Comparison of ENCODE assay signal across 9 cellular contexts in the genomic region with DNA sequence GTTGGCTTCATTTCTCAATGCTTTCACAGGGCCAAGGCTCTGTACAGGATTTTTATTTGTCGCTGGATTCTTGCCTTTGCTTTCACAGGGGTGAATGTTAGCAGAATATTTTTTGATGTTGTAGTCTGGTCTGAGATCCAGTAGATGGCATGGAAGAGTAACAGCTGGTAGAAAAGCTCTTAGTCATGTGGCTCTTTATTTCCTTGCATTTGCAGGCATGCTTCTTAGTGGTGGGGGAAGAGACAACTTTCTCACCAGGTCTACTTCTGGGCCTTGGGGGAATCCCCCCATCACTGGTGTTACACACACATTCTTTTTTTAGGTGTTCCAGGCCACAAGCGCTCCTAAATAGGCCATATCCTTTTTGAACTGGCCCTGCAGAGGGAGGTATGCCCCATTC. TPM values are rescaled to one million over a fixed set of nuclear protein-coding genes. Genes with fewer than 3 reads are reported as not detected.
A peak's percentile ranks its signal among the peaks of the same experiment; 100 is the strongest.
DNase-seq lines count a peak whose midpoint lies in the region; ATAC-seq, FAIRE-seq and TF ChIP-seq lines count a peak whose summit lies in the region.
"Had no signal": no experiment of that assay in that cellular context is flagged by ENCODE, and none has a peak within 500 bp of the region (broad histone marks: within the 10 kb centered on the region; RNA-seq: fewer than 3 reads in every experiment).

No MANE protein-coding gene starts in this region.

- H3K4me3 ChIP-seq in AG10803 (ENCODE audit: low read length) (no peak overlapping the region), IMR-90 (ENCODE audit: insufficient read depth, low read depth, low read length) (no peak overlapping the region), H1 (ENCODE audit: extremely low read depth in 1 of 4, insufficient read depth in 2 of 4, low read depth in 3 of 4, low read length in 4 of 4) (no peak overlapping the region)

- no peaks in the 10 kb centered on the region for H3K23me2 ChIP-seq in H1 (ENCODE audit: low read depth, low read length)

- POLR2A ChIA-PET in IMR-90 (lab: Charles Lee; ENCODE audit: unreplicated experiment) = no interaction called here
- POLR2A ChIA-PET in H1 (lab: Charles Lee; ENCODE audit: partially characterized antibody) = no interaction called here

- no peaks in the 10 kb centered on the region for H3K27me3 ChIP-seq in IMR-90 (ENCODE audit: control insufficient read depth, insufficient read depth, low read length)
- no peaks in the 10 kb centered on the region for H3K27me3 ChIP-seq in H1 (replicated peaks in 1 of 4; ENCODE audit: control insufficient read depth in 3 of 4, extremely low read depth in 1 of 4, insufficient read depth in 3 of 4, low read length in 3 of 4)

- H3K23ac ChIP-seq in IMR-90 (ENCODE audit: low read depth, low read length) = no peak overlapping the region
- H3K23ac ChIP-seq in H1 (ENCODE audit: insufficient read length) = no peak overlapping the region

- H3K18ac ChIP-seq in IMR-90 (ENCODE audit: low read depth, low read length) = no peak overlapping the region
- no peak overlapping the region for H3K18ac ChIP-seq in H1 (ENCODE audit: extremely low read depth, low read length)

- 0 out of 2 replicates have a peak overlapping the region, but pooled peaks have one; percentile 13 for H2BK12ac ChIP-seq in H1 (ENCODE audit: low read depth, low read length)

- H2BK20ac ChIP-seq in IMR-90 (ENCODE audit: low read depth, low read length) = no peak overlapping the region
- H2BK20ac ChIP-seq in H1 (ENCODE audit: low read length) = no peak overlapping the region

- peak; percentile 58 for DNase-seq in AG10803 (ENCODE audit: low read depth)
- DNase-seq in IMR-90 = peak; percentile 20
- no peak for DNase-seq in H1 (ENCODE audit: low read depth in 1 of 2, low spot score in 2 of 2)
- DNase-seq in NCI-H774 (lab: John Stamatoyannopoulos, UW) = no peak
- DNase-seq in middle frontal gyrus (ENCODE audit: extremely low spot score, low spot score) = no peak
- no peak for DNase-seq in stimulated activated CD4-positive, alpha-beta T cell treated with anti-CD3 and anti-CD28 coated beads, Interleukin-15, amount 100 ng/mL, for 24 hours
- DNase-seq in OCI-M2 (lab: John Stamatoyannopoulos, UW; ENCODE audit: unreplicated experiment) = no peak
- DNase-seq: activated naive CD8-positive, alpha-beta T cell treated with anti-CD3 and anti-CD28 coated beads, Interleukin-2, amount 10 ng/mL, durations not matched to agents 7 days and 5 days had no signal

- no peaks in the 10 kb centered on the region for H3K79me1 ChIP-seq in IMR-90 (ENCODE audit: low read depth in 1 of 2, low read length in 2 of 2)
- no peaks in the 10 kb centered on the region for H3K79me1 ChIP-seq in H1 (ENCODE audit: low read depth, low read length)

- H4K5ac ChIP-seq in IMR-90 (ENCODE audit: low read depth, low read length) (no peak overlapping the region), H1 (ENCODE audit: insufficient read length, low read depth, low read length) (no peak overlapping the region)

- H4K20me1 ChIP-seq in IMR-90 (ENCODE audit: insufficient read depth, low read length) (no peaks in the 10 kb centered on the region), H1 (replicated peaks in 1 of 2; ENCODE audit: control insufficient read depth in 1 of 2, insufficient read depth in 2 of 2, low read length in 2 of 2) (no peaks in the 10 kb centered on the region)

- H3K56ac ChIP-seq in IMR-90 (ENCODE audit: extremely low read depth, insufficient read depth, low read length) = no peak overlapping the region
- no peak overlapping the region for H3K56ac ChIP-seq in H1 (replicated peaks; ENCODE audit: insufficient read length, low read depth, low read length)

- TF ChIP-seq EP300 in H1 (IDR thresholded peaks at IDR 0.05; ENCODE audit: borderline replicate concordance in 1 of 2, low read depth in 2 of 2, low read length in 2 of 2) = no peak

- no peaks in the 10 kb centered on the region for H3K9me3 ChIP-seq in IMR-90 (ENCODE audit: control insufficient read depth, insufficient read depth, low read length)
- no peaks in the 10 kb centered on the region for H3K9me3 ChIP-seq in H1 (ENCODE audit: insufficient read depth in 2 of 2, low read depth in 1 of 2, low read length in 1 of 2)

- 63% methylated on average over 1 of the region's 2 CpGs; no CpG with 5 or more reads in 1 of the 2 experiments for WGBS in IMR-90 (ENCODE audit: extremely low coverage in 2 of 2, insufficient read length in 1 of 2), 2 experiments
- WGBS in H1 (ENCODE audit: extremely low coverage in 1 of 2, insufficient coverage in 1 of 2, insufficient read length in 1 of 2, insufficient replicate concordance in 2 of 2, low coverage in 1 of 2, low lambda C conversion rate in 2 of 2, missing lambda C conversion rate in 1 of 2), 2 experiments = 100% methylated on average over 2 of the region's 2 CpGs; no CpG with 5 or more reads in 1 of the 2 experiments

- no peaks in the 10 kb centered on the region for H3K79me2 ChIP-seq in H1 (ENCODE audit: control insufficient read depth in 1 of 2, insufficient read depth in 2 of 2, low read length in 2 of 2)

- dilution Hi-C loops in IMR-90 (cut with HindIII; ENCODE audit: low sequenced_read_pairs, unreplicated experiment) = no loop called here

- FAIRE-seq in H1 (lab: Jason Lieb, UNC) = peak; percentile 13

- H3K14ac ChIP-seq in IMR-90 (replicated peaks; ENCODE audit: low read depth, low read length) (no peak overlapping the region), H1 (ENCODE audit: insufficient read length) (no peak overlapping the region)

- H4K8ac ChIP-seq in IMR-90 (ENCODE audit: low read depth in 2 of 2, low read length in 2 of 2) (no peak overlapping the region), H1 (ENCODE audit: extremely low read depth, insufficient read depth, low read length) (no peak overlapping the region)

- H3K9ac ChIP-seq in IMR-90 (ENCODE audit: low read depth, low read length) (no peak overlapping the region), H1 (replicated peaks in 1 of 4; ENCODE audit: extremely low read depth in 1 of 4, low read depth in 3 of 4, low read length in 3 of 4) (no peak overlapping the region)

- peak; percentile 77 for TF ChIP-seq CTCF in AG10803 (conservative IDR thresholded peaks at IDR 0.05; ENCODE audit: low read length)
- peak; percentile 37; the same call in 1 of the 2 replicates for TF ChIP-seq CTCF in IMR-90 (conservative IDR thresholded peaks at IDR 0.05; ENCODE audit: low read depth, low read length)
- TF ChIP-seq CTCF in H1 (IDR thresholded peaks at IDR 0.05; ENCODE audit: control extremely low read depth in 1 of 3, insufficient read depth in 1 of 3, low read depth in 1 of 3, low read length in 3 of 3) = peak in 2 of 3 experiments; percentile 44 to 49; a peak in 3 of 4 replicates

- no peaks in the 10 kb centered on the region for H3K9me1 ChIP-seq in IMR-90 (ENCODE audit: insufficient read depth, low read length)

- peak; percentile 37 for TF ChIP-seq RAD21 in IMR-90 (IDR thresholded peaks at IDR 0.05; ENCODE audit: low read length)
- peak; percentile 74 to 78 for TF ChIP-seq RAD21 in H1 (IDR thresholded peaks at IDR 0.05 in 1 of 2, conservative IDR thresholded peaks at IDR 0.05 in 1 of 2; ENCODE audit: low read depth in 2 of 2, low read length in 2 of 2)

- H2BK5ac ChIP-seq in IMR-90 (ENCODE audit: low read depth, low read length, poor library complexity, severe bottlenecking) (no peak overlapping the region), H1 (ENCODE audit: low read depth, low read length) (no peak overlapping the region)

- no peak overlapping the region for H3K4me2 ChIP-seq in IMR-90 (ENCODE audit: low read depth, low read length)
- H3K4me2 ChIP-seq in H1 (ENCODE audit: insufficient read depth in 1 of 2, low read depth in 2 of 2, low read length in 2 of 2) = no peak overlapping the region

- H3K27ac ChIP-seq in IMR-90 (ENCODE audit: insufficient read depth, low read length) = no peak overlapping the region
- H3K27ac ChIP-seq in H1 (ENCODE audit: low read depth, low read length) = no peak overlapping the region

- H4K91ac ChIP-seq in IMR-90 (ENCODE audit: insufficient read depth, low read depth, low read length) (no peak overlapping the region), H1 (replicated peaks; ENCODE audit: insufficient read length, low read length) (peak overlapping the region; percentile 1)

- BruUV-seq in IMR-90 (replicated peaks; lab: Mats Ljungman, UMichigan) = no TSS peak

- CTCF ChIA-PET in IMR-90 (lab: Yijun Ruan, JAX) = no interaction called here
- CTCF ChIA-PET in H1 (lab: Charles Lee; ENCODE audit: partially characterized antibody) = interaction anchor here (1.0 to 2.6 kb wide), 4 partner anchors 51 to 430 kb away, joined by 3 to 16 read pairs (median 3); no protein-coding TSS in a partner anchor

- H2AFZ ChIP-seq in IMR-90 (replicated peaks; ENCODE audit: low read length, poor library complexity) (no peak overlapping the region), H1 (ENCODE audit: low read length) (peak overlapping the region; percentile 70)

- H2AK9ac ChIP-seq in IMR-90 (replicated peaks; ENCODE audit: low read depth, low read length, poor library complexity) = no peak overlapping the region

- H2BK120ac ChIP-seq in IMR-90 (ENCODE audit: low read depth, low read length) (no peak overlapping the region), H1 (replicated peaks; ENCODE audit: low read depth, low read length) (no peak overlapping the region)

- H2BK15ac ChIP-seq in IMR-90 (ENCODE audit: low read depth, low read length) (no peak overlapping the region), H1 (ENCODE audit: low read length) (no peak overlapping the region)

- TF ChIP-seq POLR2A in IMR-90 (IDR thresholded peaks at IDR 0.05; ENCODE audit: low read depth, low read length) (no peak), H1 (IDR thresholded peaks at IDR 0.05; ENCODE audit: control extremely low read depth in 1 of 2, low read depth in 2 of 2, low read length in 2 of 2) (no peak)

- peak; percentile 92 for ATAC-seq in GM19351 (IDR thresholded peaks at IDR 0.05; ENCODE audit: unreplicated experiment)
- peak; percentile 49; the same call in 1 of the 2 replicates for ATAC-seq in IMR-90 (ENCODE audit: low read depth)

- H3K36me3 ChIP-seq in IMR-90 (ENCODE audit: control insufficient read depth, insufficient read depth, low read length) (no peaks in the 10 kb centered on the region), H1 (ENCODE audit: control insufficient read depth in 2 of 4, insufficient read depth in 4 of 4, low read length in 3 of 4) (no peaks in the 10 kb centered on the region)

- H2AK5ac ChIP-seq in IMR-90 (ENCODE audit: low read depth, low read length) (no peak overlapping the region), H1 (ENCODE audit: low read depth, low read length) (no peak overlapping the region)

- in situ Hi-C loops in IMR-90 (cut with MboI; ENCODE audit: low sequenced_read_pairs) = no loop called here

- intact Hi-C loops in IMR-90 (cut with micrococcal nuclease) = loop anchor here (1.0 kb wide), 1 partner anchor 572 kb away; no protein-coding TSS in a partner anchor

- H3K4me1 ChIP-seq in IMR-90 (ENCODE audit: control insufficient read depth, insufficient read depth, low read length) (no peaks in the 10 kb centered on the region), H1 (replicated peaks in 1 of 4; ENCODE audit: control insufficient read depth in 3 of 4, insufficient read depth in 4 of 4, low read length in 3 of 4) (peaks cover 4 to 10% (median 8%) of the 10 kb centered on the region in 4 experiments; a peak in 6 of 7 replicates)

- H3K4ac ChIP-seq in IMR-90 (ENCODE audit: low read depth, low read length) (no peak overlapping the region), H1 (replicated peaks; ENCODE audit: insufficient read length, low read depth, low read length) (no peak overlapping the region)

RNA-seq across cellular contexts. Expression of gene DKK2, which starts 58.2 kb away (rescaled TPM):
- total RNA-seq in IMR-90 (2012; rRNA removed) = 0.72 and 0.83 TPM in 2 replicates
- polyA plus RNA-seq in IMR-90 (2012; rRNA removed) (0.17 and 0.39 TPM in 2 replicates), H1 (2011; rRNA removed) (0.09 and 0.14 TPM in 2 replicates)
- 0.13 TPM in 1 of 2 replicates, not detected in the other for polyA plus RNA-seq in IMR-90 (2012; cell fraction: cytosol; rRNA removed)
- 0.22 TPM in 1 of 2 replicates, not detected in the other for polyA plus RNA-seq in IMR-90 (2012; cell fraction: nucleus; rRNA removed; ENCODE audit: low replicate concordance)
- 0.13 and 0.34 TPM in 2 replicates for total RNA-seq in H1 (2021; fragmentation: NEBNext Ultra II Directional; extraction: Animal tissue kit (Norgen Biotek cat#: 25700))
- 0.16 TPM for polyA plus RNA-seq in H1 (2011; cell fraction: cytosol; rRNA removed)
- 0.16 TPM for polyA plus RNA-seq in H1 (2011; cell fraction: nucleus; rRNA removed)
- polyA plus RNA-seq in H1 (2012, experiment 1 of 2) = 0.27 to 0.84 TPM (median 0.41 TPM) in 4 replicates
- polyA plus RNA-seq in H1 (2012, experiment 2 of 2) = not detected
- polyA plus RNA-seq in H1 (2013, experiment 1 of 2) = 0.10 TPM
- 0.13 TPM for polyA plus RNA-seq in H1 (2013, experiment 2 of 2)
- 0.06 and 0.07 TPM in 2 replicates for polyA minus RNA-seq in H1 (2011; rRNA and poly(A)+ RNA removed)
- polyA minus RNA-seq in H1 (2011; cell fraction: cytosol; rRNA and poly(A)+ RNA removed) = not detected
- 0.20 TPM for polyA minus RNA-seq in H1 (2011; cell fraction: nucleus; rRNA and poly(A)+ RNA removed)
- total RNA-seq: activated naive CD8-positive, alpha-beta T cell treated with anti-CD3 and anti-CD28 coated beads, Interleukin-2, amount 10 ng/mL, durations not matched to agents 7 days and 5 days had no signal

Comparison
In these comparisons a context has a peak if more than half of its experiments do, and no peak if none do; other contexts are left out.
1. DNase-seq: peak in AG10803 (single experiment) and IMR-90 (single experiment); none in H1 (0 of 2), NCI-H774 (single experiment), middle frontal gyrus (single experiment), stimulated activated CD4-positive, alpha-beta T cell treated with anti-CD3 and anti-CD28 coated beads, Interleukin-15, amount 100 ng/mL, for 24 hours (single experiment) and OCI-M2 (single experiment).
2. Peak in every context shown above with its lines, with median percentiles within 50 percentile points of each other: CTCF ChIP-seq.